ENCODE assay signal across 2 cellular contexts in the genomic region with DNA sequence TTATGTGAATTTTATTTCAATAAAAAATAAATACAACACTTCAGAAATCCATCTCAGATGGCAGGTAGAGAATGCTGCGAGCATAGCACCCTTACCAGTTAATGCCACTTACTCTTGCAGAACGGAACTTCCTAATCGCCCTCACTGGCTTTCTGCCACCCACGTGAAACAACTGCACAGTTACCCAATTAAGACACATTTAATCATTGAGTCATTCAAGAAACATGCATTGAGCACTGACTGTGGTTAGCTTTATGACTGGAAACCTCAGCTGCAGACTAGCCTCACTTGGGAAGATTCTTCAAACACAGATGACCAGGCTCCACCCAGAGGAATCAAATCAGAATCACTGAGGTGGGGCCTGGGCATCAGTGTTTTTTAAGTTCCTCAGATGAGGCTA.
TF ChIP-seq lines count a peak whose summit lies in the region.

No MANE protein-coding gene starts in this region.

TF ChIP-seq in IMR-90, 13 proteins besides CTCF, POLR2A, EP300 and RAD21 (continued from another document):
- TF ChIP-seq, protein P1, sequence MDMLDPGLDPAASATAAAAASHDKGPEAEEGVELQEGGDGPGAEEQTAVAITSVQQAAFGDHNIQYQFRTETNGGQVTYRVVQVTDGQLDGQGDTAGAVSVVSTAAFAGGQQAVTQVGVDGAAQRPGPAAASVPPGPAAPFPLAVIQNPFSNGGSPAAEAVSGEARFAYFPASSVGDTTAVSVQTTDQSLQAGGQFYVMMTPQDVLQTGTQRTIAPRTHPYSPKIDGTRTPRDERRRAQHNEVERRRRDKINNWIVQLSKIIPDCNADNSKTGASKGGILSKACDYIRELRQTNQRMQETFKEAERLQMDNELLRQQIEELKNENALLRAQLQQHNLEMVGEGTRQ (IDR thresholded peaks at IDR 0.05; ENCODE audit: low read depth, low read length), result peak; percentile 73
- TF ChIP-seq ELK1 (IDR thresholded peaks at IDR 0.05; ENCODE audit: borderline replicate concordance, low read depth, low read length) (no peak), MAFK (IDR thresholded peaks at IDR 0.05; ENCODE audit: low read depth, low read length) (no peak), SMC3 (IDR thresholded peaks at IDR 0.05; ENCODE audit: low read depth, low read length) (no peak), RFX5 (IDR thresholded peaks at IDR 0.05; ENCODE audit: low read depth, low read length) (no peak), BHLHE40 (IDR thresholded peaks at IDR 0.05; ENCODE audit: low read depth, low read length) (peak; percentile 99), MXI1 (IDR thresholded peaks at IDR 0.05; ENCODE audit: borderline replicate concordance, low read depth, low read length) (peak; percentile 51; the same call in 1 of the 2 replicates), CHD1 (IDR thresholded peaks at IDR 0.05; ENCODE audit: low read depth, low read length) (no peak), CEBPB (IDR thresholded peaks at IDR 0.05; ENCODE audit: low read depth, low read length) (peak; percentile 95), MAZ (IDR thresholded peaks at IDR 0.05; ENCODE audit: borderline replicate concordance, low read depth, low read length) (no peak), RCOR1 (IDR thresholded peaks at IDR 0.05; ENCODE audit: insufficient replicate concordance, low read length) (peak; percentile 83), FOS (IDR thresholded peaks at IDR 0.05; ENCODE audit: low read depth, low read length) (peak; percentile 100)

TF ChIP-seq in GM12891, 5 proteins besides CTCF, POLR2A, EP300 and RAD21 (continued from another document):
- TF ChIP-seq SPI1 (IDR thresholded peaks at IDR 0.05; ENCODE audit: low read depth, low read length), result no peak
